Comparison of ENCODE assay signal across 16 cellular contexts in the genomic region with DNA sequence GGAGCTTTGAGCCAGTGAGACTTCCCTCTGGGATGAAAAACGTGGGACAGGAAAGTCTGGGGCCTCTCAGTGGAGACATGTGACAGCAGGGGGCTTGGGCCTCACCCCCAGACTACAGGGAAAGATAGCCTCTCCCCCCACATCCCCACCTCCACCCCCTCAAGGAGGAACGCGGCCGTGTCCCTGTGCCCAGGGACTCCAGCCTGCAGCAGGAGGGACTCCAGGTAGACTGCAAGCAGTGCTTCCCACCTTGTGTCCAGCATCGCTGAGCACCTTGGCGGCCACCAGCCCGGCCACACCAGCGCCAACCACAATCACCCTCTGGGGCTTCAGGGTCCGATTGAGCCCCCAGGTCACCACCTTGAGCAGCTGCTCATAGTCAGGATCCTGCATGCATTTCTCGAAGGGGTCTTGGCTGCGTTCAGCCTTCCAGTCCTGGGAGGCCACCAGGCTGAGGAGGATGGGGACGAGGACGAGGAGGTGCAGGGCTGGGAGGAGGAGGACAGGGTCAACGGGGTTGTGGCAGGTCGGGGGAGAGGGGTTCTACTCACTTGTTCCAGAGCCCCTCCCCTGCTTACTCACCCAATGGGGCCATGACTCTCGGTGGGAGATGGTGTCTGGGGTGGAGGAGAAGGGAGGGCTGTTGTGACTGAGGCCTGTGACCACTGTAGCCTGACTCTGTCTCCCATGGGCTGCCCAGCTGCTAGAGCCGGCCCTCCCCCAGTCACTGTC. TPM values are rescaled to one million over a fixed set of nuclear protein-coding genes. Genes with fewer than 3 reads are reported as not detected.
DNase-seq lines count a peak whose midpoint lies in the region; ATAC-seq, FAIRE-seq and TF ChIP-seq lines count a peak whose summit lies in the region.
"Had no signal": no experiment of that assay in that cellular context is flagged by ENCODE, and none has a peak within 500 bp of the region (broad histone marks: within the 10 kb centered on the region; RNA-seq: fewer than 3 reads in every experiment).

No MANE protein-coding gene starts in this region.

- no peak for TF ChIP-seq CTCF in osteoblast (IDR thresholded peaks at IDR 0.05; ENCODE audit: extremely low read depth, low read depth, low read length)

- DNase-seq in activated CD4-positive, alpha-beta T cell treated with anti-CD3 and anti-CD28 coated beads, Interleukin-2, amount 10 ng/mL, durations not matched to agents 7 days and 5 days, result no peak
- no peak for DNase-seq in activated CD4-positive, alpha-beta T cell treated with anti-CD3 and anti-CD28 coated beads, Interleukin-2, amount 50 U/mL, for 4 hours
- peak; percentile 50 to 57 for DNase-seq in activated T-cell treated with anti-CD3 and anti-CD28 coated beads, Interleukin-2, amount 50 U/mL, for 72 hours
- DNase-seq in osteoblast (ENCODE audit: insufficient read length, low spot score, missing footprints) (peak; percentile 78), HTR-8/SVneo (ENCODE audit: insufficient read length, low spot score) (no peak)
- DNase-seq: ACHN, activated gamma-delta T cell treated with Interleukin-2 at 50 U/mL for 16 hours, DMS79, KBM-7, NCI-H1694, NCI-H524 treated with DMSO at 0.1 percent for 48 hours had no signal

- no peaks in the 10 kb centered on the region for H3K9me3 ChIP-seq in osteoblast (ENCODE audit: low read depth, low read length)
- H3K9me3 ChIP-seq: neutrophil had no signal

- FAIRE-seq in HTR-8/SVneo (lab: Jason Lieb, UNC), result no peak

- H3K4me3 ChIP-seq in osteoblast (ENCODE audit: insufficient read depth, low read length), result no peak overlapping the region
- H3K4me3 ChIP-seq: hepatocyte had no signal

- peaks cover 5% of the 10 kb centered on the region for H3K27me3 ChIP-seq in osteoblast (ENCODE audit: insufficient read depth, low read length)
- H3K27me3 ChIP-seq: hepatocyte had no signal

- CTCF ChIA-PET in activated CD4-positive, alpha-beta T cell treated with anti-CD3 and anti-CD28 coated beads, Interleukin-2, amount 10 ng/mL, durations not matched to agents 7 days and 5 days (lab: Charles Lee), result interaction anchor here (1.7 kb wide), 1 partner anchor 13 kb away, joined by 6 read pairs; no protein-coding TSS in a partner anchor

- peak; percentile 36 for TF ChIP-seq POLR2A in GM18526 (IDR thresholded peaks at IDR 0.05; ENCODE audit: extremely low read depth, insufficient read length)

- H3K27ac ChIP-seq in osteoblast (ENCODE audit: low read depth, low read length), result no peak overlapping the region
- H3K27ac ChIP-seq: hepatocyte had no signal

- H3K27me3 Mint-ChIP-seq in activated CD4-positive, alpha-beta T cell treated with anti-CD3 and anti-CD28 coated beads, Interleukin-2, amount 10 ng/mL, durations not matched to agents 7 days and 5 days, result peaks cover 3% of the 10 kb centered on the region
- no peaks in the 10 kb centered on the region for H3K27me3 Mint-ChIP-seq in activated T-cell treated with anti-CD3 and anti-CD28 coated beads, Interleukin-2, amount 50 U/mL, for 72 hours (ENCODE audit: low read depth)

- H3K27ac Mint-ChIP-seq in activated CD4-positive, alpha-beta T cell treated with anti-CD3 and anti-CD28 coated beads, Interleukin-2, amount 10 ng/mL, durations not matched to agents 7 days and 5 days, result peak overlapping the region; percentile 85
- H3K27ac Mint-ChIP-seq in activated T-cell treated with anti-CD3 and anti-CD28 coated beads, Interleukin-2, amount 50 U/mL, for 72 hours, result peak overlapping the region; percentile 80

- no peak overlapping the region for H2AFZ ChIP-seq in osteoblast (ENCODE audit: low read length)
- H2AFZ ChIP-seq: hepatocyte had no signal

- peaks cover 31% of the 10 kb centered on the region for H3K4me1 Mint-ChIP-seq in activated CD4-positive, alpha-beta T cell treated with anti-CD3 and anti-CD28 coated beads, Interleukin-2, amount 10 ng/mL, durations not matched to agents 7 days and 5 days
- H3K4me1 Mint-ChIP-seq in activated T-cell treated with anti-CD3 and anti-CD28 coated beads, Interleukin-2, amount 50 U/mL, for 72 hours (ENCODE audit: low read depth), result peaks cover 81% of the 10 kb centered on the region

- no peak overlapping the region for H3K4me2 ChIP-seq in osteoblast (ENCODE audit: insufficient read depth, low read length)
- H3K4me2 ChIP-seq: hepatocyte had no signal

- peaks cover 7% of the 10 kb centered on the region for H3K4me1 ChIP-seq in osteoblast (ENCODE audit: insufficient read depth, low read length)

- H3K79me2 ChIP-seq in osteoblast (ENCODE audit: insufficient read depth, low read length), result no peaks in the 10 kb centered on the region
- H3K79me2 ChIP-seq: hepatocyte had no signal

- H3K36me3 ChIP-seq in osteoblast (ENCODE audit: insufficient read depth, low read length), result no peaks in the 10 kb centered on the region
- H3K36me3 ChIP-seq: neutrophil had no signal

- peak overlapping the region; percentile 51 for H3K4me3 Mint-ChIP-seq in activated CD4-positive, alpha-beta T cell treated with anti-CD3 and anti-CD28 coated beads, Interleukin-2, amount 10 ng/mL, durations not matched to agents 7 days and 5 days
- H3K4me3 Mint-ChIP-seq in activated T-cell treated with anti-CD3 and anti-CD28 coated beads, Interleukin-2, amount 50 U/mL, for 72 hours, result peak overlapping the region; percentile 81 to 87

- POLR2A ChIA-PET in activated CD4-positive, alpha-beta T cell treated with anti-CD3 and anti-CD28 coated beads, Interleukin-2, amount 10 ng/mL, durations not matched to agents 7 days and 5 days (lab: Charles Lee), result no interaction called here

- H3K9me3 Mint-ChIP-seq in activated CD4-positive, alpha-beta T cell treated with anti-CD3 and anti-CD28 coated beads, Interleukin-2, amount 10 ng/mL, durations not matched to agents 7 days and 5 days, result no peaks in the 10 kb centered on the region
- no peaks in the 10 kb centered on the region for H3K9me3 Mint-ChIP-seq in activated T-cell treated with anti-CD3 and anti-CD28 coated beads, Interleukin-2, amount 50 U/mL, for 72 hours

- peak; percentile 12 to 24 for ATAC-seq in activated T-cell treated with anti-CD3 and anti-CD28 coated beads, Interleukin-2, amount 50 U/mL, for 72 hours (replicated peaks in 1 of 2)
- ATAC-seq in GM18502 (IDR thresholded peaks at IDR 0.05; ENCODE audit: poor library complexity, unreplicated experiment) (no peak), HG02588 (IDR thresholded peaks at IDR 0.05; ENCODE audit: unreplicated experiment) (no peak)

- no peaks in the 10 kb centered on the region for H3K36me3 Mint-ChIP-seq in activated CD4-positive, alpha-beta T cell treated with anti-CD3 and anti-CD28 coated beads, Interleukin-2, amount 10 ng/mL, durations not matched to agents 7 days and 5 days (ENCODE audit: low read depth)
- peaks cover 5 to 9% of the 10 kb centered on the region in 2 donors for H3K36me3 Mint-ChIP-seq in activated T-cell treated with anti-CD3 and anti-CD28 coated beads, Interleukin-2, amount 50 U/mL, for 72 hours (ENCODE audit: insufficient read depth in 2 of 2)

- H4K20me1 ChIP-seq in osteoblast (ENCODE audit: insufficient read depth, low read length), result no peaks in the 10 kb centered on the region

RNA-seq across cellular contexts. Expression of a gene that starts 1.0 kb away (rescaled TPM):
- total RNA-seq in activated CD4-positive, alpha-beta T cell treated with anti-CD3 and anti-CD28 coated beads, Interleukin-2, amount 10 ng/mL, durations not matched to agents 7 days and 5 days, result 1 to 10 TPM; 3.7 to 4.2 TPM
- 10 to 100 TPM; 16.7 to 42.3 TPM for total RNA-seq in activated T-cell treated with anti-CD3 and anti-CD28 coated beads, Interleukin-2, amount 50 U/mL, for 72 hours
- total RNA-seq in osteoblast, result 0.29 and 1.4 TPM in 2 replicates

RNA-seq across cellular contexts. Expression of a gene that starts 18.2 kb away (rescaled TPM):
- 10 to 100 TPM; 33.2 to 33.8 TPM for total RNA-seq in activated CD4-positive, alpha-beta T cell treated with anti-CD3 and anti-CD28 coated beads, Interleukin-2, amount 10 ng/mL, durations not matched to agents 7 days and 5 days
- total RNA-seq in activated T-cell treated with anti-CD3 and anti-CD28 coated beads, Interleukin-2, amount 50 U/mL, for 72 hours, result 10 to 100 TPM; 47.9 to 53.9 TPM
- 21.4 and 26.5 TPM in 2 replicates for total RNA-seq in osteoblast

RNA-seq across cellular contexts. Expression of a gene that starts 18.6 kb away (rescaled TPM):
- total RNA-seq in activated CD4-positive, alpha-beta T cell treated with anti-CD3 and anti-CD28 coated beads, Interleukin-2, amount 10 ng/mL, durations not matched to agents 7 days and 5 days, result 10 to 100 TPM; 17.5 to 18.9 TPM
- 10 to 100 TPM; 30.5 to 36.6 TPM for total RNA-seq in activated T-cell treated with anti-CD3 and anti-CD28 coated beads, Interleukin-2, amount 50 U/mL, for 72 hours
- total RNA-seq in osteoblast, result 13.3 and 13.4 TPM in 2 replicates

RNA-seq across cellular contexts. Expression of a gene that starts 28.4 kb away (rescaled TPM):
- total RNA-seq in activated CD4-positive, alpha-beta T cell treated with anti-CD3 and anti-CD28 coated beads, Interleukin-2, amount 10 ng/mL, durations not matched to agents 7 days and 5 days, result 100 to 1,000 TPM; 105 to 131 TPM
- total RNA-seq in activated T-cell treated with anti-CD3 and anti-CD28 coated beads, Interleukin-2, amount 50 U/mL, for 72 hours, result 10 to 100 TPM; 71.1 to 74.5 TPM
- 42.1 and 43.8 TPM in 2 replicates for total RNA-seq in osteoblast

RNA-seq across cellular contexts. Expression of a gene that starts 33.3 kb away (rescaled TPM):
- 10 to 100 TPM; 10.5 to 12.1 TPM for total RNA-seq in activated CD4-positive, alpha-beta T cell treated with anti-CD3 and anti-CD28 coated beads, Interleukin-2, amount 10 ng/mL, durations not matched to agents 7 days and 5 days
- total RNA-seq in activated T-cell treated with anti-CD3 and anti-CD28 coated beads, Interleukin-2, amount 50 U/mL, for 72 hours, result 10 to 100 TPM; 52.3 to 73.6 TPM
- 6.2 and 8.3 TPM in 2 replicates for total RNA-seq in osteoblast

Comparison
In these comparisons a context has a peak if more than half of its experiments do, and no peak if none do; other contexts are left out.
1. DNase-seq: peak in activated T-cell treated with anti-CD3 and anti-CD28 coated beads, Interleukin-2, amount 50 U/mL, for 72 hours (2 of 2) and osteoblast (single experiment); none in activated CD4-positive, alpha-beta T cell treated with anti-CD3 and anti-CD28 coated beads, Interleukin-2, amount 10 ng/mL, durations not matched to agents 7 days and 5 days (single experiment), activated CD4-positive, alpha-beta T cell treated with anti-CD3 and anti-CD28 coated beads, Interleukin-2, amount 50 U/mL, for 4 hours (0 of 2) and HTR-8/SVneo (single experiment).
2. ATAC-seq: peak in activated T-cell treated with anti-CD3 and anti-CD28 coated beads, Interleukin-2, amount 50 U/mL, for 72 hours (2 of 2); none in GM18502 (single experiment) and HG02588 (single experiment).